In the genomic region with DNA sequence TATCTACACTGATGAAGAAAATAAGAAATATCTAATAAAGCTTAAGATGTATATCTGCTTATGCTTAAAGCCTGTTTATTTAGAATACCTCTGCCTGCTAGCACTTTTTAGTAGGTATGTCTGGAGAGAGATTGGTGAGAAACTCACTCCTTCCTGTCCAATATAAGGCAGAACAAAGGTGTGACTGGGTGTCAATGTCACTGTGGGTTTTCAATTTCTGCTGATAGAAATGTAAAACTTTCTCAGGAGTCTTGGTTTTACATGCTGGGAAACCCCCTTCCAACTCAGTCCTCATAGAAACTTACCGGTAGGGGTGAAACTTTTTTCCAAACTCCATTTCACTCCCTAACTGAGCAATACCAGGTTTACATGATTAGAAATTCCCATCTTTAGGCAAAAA, we compare ENCODE assay signal across 1 cellular context.
TF ChIP-seq lines count a peak whose summit lies in the region.

No MANE protein-coding gene starts in this region.

TF ChIP-seq in GM12878, 131 proteins besides CTCF, POLR2A, EP300 and RAD21 (continued from another document):
- TF ChIP-seq, protein P1, sequence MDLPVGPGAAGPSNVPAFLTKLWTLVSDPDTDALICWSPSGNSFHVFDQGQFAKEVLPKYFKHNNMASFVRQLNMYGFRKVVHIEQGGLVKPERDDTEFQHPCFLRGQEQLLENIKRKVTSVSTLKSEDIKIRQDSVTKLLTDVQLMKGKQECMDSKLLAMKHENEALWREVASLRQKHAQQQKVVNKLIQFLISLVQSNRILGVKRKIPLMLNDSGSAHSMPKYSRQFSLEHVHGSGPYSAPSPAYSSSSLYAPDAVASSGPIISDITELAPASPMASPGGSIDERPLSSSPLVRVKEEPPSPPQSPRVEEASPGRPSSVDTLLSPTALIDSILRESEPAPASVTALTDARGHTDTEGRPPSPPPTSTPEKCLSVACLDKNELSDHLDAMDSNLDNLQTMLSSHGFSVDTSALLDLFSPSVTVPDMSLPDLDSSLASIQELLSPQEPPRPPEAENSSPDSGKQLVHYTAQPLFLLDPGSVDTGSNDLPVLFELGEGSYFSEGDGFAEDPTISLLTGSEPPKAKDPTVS (IDR thresholded peaks at IDR 0.05; ENCODE audit: low read depth, low read length), result no peak
- TF ChIP-seq REST (IDR thresholded peaks at IDR 0.05; ENCODE audit: low read depth, low read length), result no peak
- TF ChIP-seq BCLAF1 (IDR thresholded peaks at IDR 0.05), result no peak
- no peak for TF ChIP-seq SREBF2 (IDR thresholded peaks at IDR 0.05; ENCODE audit: low read length)
- no peak for TF ChIP-seq SMC3 (IDR thresholded peaks at IDR 0.05; ENCODE audit: borderline replicate concordance, low read length)
- no peak for TF ChIP-seq TCF12 (IDR thresholded peaks at IDR 0.05; ENCODE audit: low read depth, low read length)
- TF ChIP-seq RELB (IDR thresholded peaks at IDR 0.05; ENCODE audit: low read depth), result no peak
- no peak for TF ChIP-seq ZSCAN29 (IDR thresholded peaks at IDR 0.05)
- TF ChIP-seq MTA2 (IDR thresholded peaks at IDR 0.05; ENCODE audit: low read depth), result no peak
- TF ChIP-seq CREB1 (IDR thresholded peaks at IDR 0.05; ENCODE audit: low read depth), result no peak
- TF ChIP-seq MTA3 (IDR thresholded peaks at IDR 0.05; ENCODE audit: borderline replicate concordance, low read length), result no peak
